ENCODE assay signal across 12 cellular contexts in the genomic region with DNA sequence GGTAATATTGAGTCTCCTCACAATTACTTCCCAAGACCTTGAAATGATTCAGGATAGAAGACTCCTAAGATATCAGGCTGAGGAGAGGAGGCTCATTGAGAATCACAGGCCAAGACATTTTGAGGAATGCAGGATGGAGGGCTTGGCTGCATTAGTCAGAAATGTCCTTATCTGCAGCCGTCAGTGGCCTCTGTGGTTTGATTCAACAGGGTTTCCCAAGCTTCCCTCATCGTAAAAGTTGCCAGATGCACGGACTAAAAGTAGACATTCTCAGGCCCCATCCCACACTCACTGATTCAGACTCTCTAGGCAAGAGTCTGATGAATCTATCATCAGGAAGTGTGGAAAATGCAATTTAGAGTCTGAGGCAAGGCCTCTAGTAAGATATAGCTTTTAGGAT. TPM values are rescaled to one million over a fixed set of nuclear protein-coding genes. Genes with fewer than 3 reads are reported as not detected.
DNase-seq lines count a peak whose midpoint lies in the region; ATAC-seq and TF ChIP-seq lines count a peak whose summit lies in the region.
"Had no signal": no experiment of that assay in that cellular context is flagged by ENCODE, and none has a peak within 500 bp of the region (broad histone marks: within the 10 kb centered on the region; RNA-seq: fewer than 3 reads in every experiment).

No MANE protein-coding gene starts in this region.

- no peak for TF ChIP-seq POLR2A in stomach (IDR thresholded peaks at IDR 0.05)

- H3K4me3 ChIP-seq in SK-N-SH (ENCODE audit: low read depth in 2 of 2, low read length in 1 of 2): no peak overlapping the region
- no peak overlapping the region for H3K4me3 ChIP-seq in fibroblast of the aortic adventitia (ENCODE audit: low read depth, low read length)
- no peak overlapping the region for H3K4me3 ChIP-seq in skeletal muscle satellite cell (ENCODE audit: low read length)
- H3K4me3 ChIP-seq in stomach: no peak overlapping the region

- H3F3A ChIP-seq in SK-N-SH (replicated peaks; ENCODE audit: insufficient read depth): peaks cover 8% of the 10 kb centered on the region

- TF ChIP-seq EP300 in SK-N-SH (IDR thresholded peaks at IDR 0.05; ENCODE audit: borderline replicate concordance in 1 of 2, low read depth in 1 of 2, low read length in 1 of 2) (peak in 1 of 2 experiments; percentile 71; a peak in 2 of 4 replicates), stomach (IDR thresholded peaks at IDR 0.05) (no peak)

- no peak for ATAC-seq in GM18858 (IDR thresholded peaks at IDR 0.05; ENCODE audit: unreplicated experiment)
- ATAC-seq: naive thymus-derived CD8-positive, alpha-beta T cell had no signal

- H3K4me2 ChIP-seq in SK-N-SH: 0 out of 2 replicates have a peak overlapping the region, but pooled peaks have one; percentile 5
- H3K4me2 ChIP-seq in skeletal muscle satellite cell (ENCODE audit: low read length): no peak overlapping the region

- no peaks in the 10 kb centered on the region for H4K20me1 ChIP-seq in SK-N-SH (ENCODE audit: insufficient read depth)

- TF ChIP-seq RAD21 in SK-N-SH (IDR thresholded peaks at IDR 0.05; ENCODE audit: low read length): no peak

- POLR2A ChIA-PET in SK-N-SH (lab: Yijun Ruan, JAX): no interaction called here

- peak overlapping the region; percentile 24; the same call in 1 of the 2 replicates for H3K9ac ChIP-seq in SK-N-SH
- H3K9ac ChIP-seq in skeletal muscle satellite cell (ENCODE audit: low read depth, low read length): peak overlapping the region; percentile 66

- 14% methylated on average over 3 of the region's 3 CpGs for WGBS in SK-N-SH (ENCODE audit: low lambda C conversion rate)
- 45 to 64% (median 56%) methylated on average over 3 of the region's 3 CpGs for WGBS in stomach, 5 donors

- H3K27ac ChIP-seq in SK-N-SH (ENCODE audit: low read depth in 2 of 2, low read length in 1 of 2) (peak overlapping the region in 1 of 2 experiments; percentile 76; a peak in 2 of 4 replicates), stomach (no peak overlapping the region)

- CTCF ChIA-PET in SK-N-SH (lab: Yijun Ruan, JAX): no interaction called here

- H2AFZ ChIP-seq in SK-N-SH (ENCODE audit: low read depth): peak overlapping the region; percentile 26; the same call in 1 of the 2 replicates

- intact Hi-C loops in stomach (cut with DNase I; ENCODE audit: low total_unique reads): no loop called here

- H3K79me2 ChIP-seq in SK-N-SH (ENCODE audit: insufficient read depth): no peaks in the 10 kb centered on the region

- H3K36me3 ChIP-seq in SK-N-SH (replicated peaks in 1 of 2; ENCODE audit: control insufficient read depth in 1 of 2, insufficient read depth in 2 of 2, low read length in 1 of 2): no peaks in the 10 kb centered on the region
- no peaks in the 10 kb centered on the region for H3K36me3 ChIP-seq in skeletal muscle satellite cell (ENCODE audit: insufficient read depth, low read length)
- H3K36me3 ChIP-seq in stomach: no peaks in the 10 kb centered on the region

- H3K9me3 ChIP-seq in SK-N-SH: no peaks in the 10 kb centered on the region
- H3K9me3 ChIP-seq in skeletal muscle satellite cell (replicated peaks; ENCODE audit: low read length): no peaks in the 10 kb centered on the region
- no peaks in the 10 kb centered on the region for H3K9me3 ChIP-seq in stomach

- no peaks in the 10 kb centered on the region for H3K9me2 ChIP-seq in SK-N-SH

- no peak for TF ChIP-seq CTCF in SK-N-SH (IDR thresholded peaks at IDR 0.05)
- no peak for TF ChIP-seq CTCF in fibroblast of the aortic adventitia (IDR thresholded peaks at IDR 0.05; ENCODE audit: insufficient read depth, low read length)
- TF ChIP-seq CTCF in stomach (IDR thresholded peaks at IDR 0.05): no peak

- H3K27me3 ChIP-seq in SK-N-SH (ENCODE audit: insufficient read depth) (no peaks in the 10 kb centered on the region), skeletal muscle satellite cell (ENCODE audit: control insufficient read depth, insufficient read depth, low read length) (no peaks in the 10 kb centered on the region), stomach (no peaks in the 10 kb centered on the region)

- H3K4me1 ChIP-seq in SK-N-SH (ENCODE audit: control insufficient read depth in 1 of 2, insufficient read depth in 2 of 2, low read depth in 1 of 2, low read length in 1 of 2): 0 out of 4 replicates have a peak, but pooled peaks cover 0 to 3% of the 10 kb centered on the region in 2 experiments
- H3K4me1 ChIP-seq in skeletal muscle satellite cell (ENCODE audit: control insufficient read depth, insufficient read depth, low read length): peaks cover 18% of the 10 kb centered on the region
- H3K4me1 ChIP-seq in stomach: no peaks in the 10 kb centered on the region

- DNase-seq in HPDE6-E6E7 (ENCODE audit: extremely low spot score) (peak; percentile 9), SK-N-SH (no peak), fibroblast of the aortic adventitia (ENCODE audit: low read depth) (peak; percentile 99), stomach (no peak)
- no peak for DNase-seq in activated T-cell treated with anti-CD3 and anti-CD28 coated beads, Interleukin-2, amount 50 U/mL, for 1 hour
- DNase-seq: activated CD4-positive, alpha-beta memory T cell treated with anti-CD3 and anti-CD28 coated beads for 36 hours; naive thymus-derived CD8-positive, alpha-beta T cell; NCI-H1105; RPMI8226; stimulated activated CD4-positive, alpha-beta T cell treated with anti-CD3 and anti-CD28 coated beads, Interleukin-1b, Interleukin-23, amount 100 ng/mL, for 48 hours had no signal

TF ChIP-seq in SK-N-SH, 30 proteins besides CTCF, POLR2A, EP300 and RAD21 (continues in another document):
- TF ChIP-seq RFX5 (IDR thresholded peaks at IDR 0.05; ENCODE audit: low read length) (no peak), MEF2A (IDR thresholded peaks at IDR 0.05; ENCODE audit: borderline replicate concordance, low read depth) (peak; percentile 81), TCF12 (IDR thresholded peaks at IDR 0.05) (peak; percentile 89), MXI1 (IDR thresholded peaks at IDR 0.05; ENCODE audit: low read depth, low read length) (no peak), RXRA (IDR thresholded peaks at IDR 0.05; ENCODE audit: borderline replicate concordance, low read depth) (peak; percentile 73; the same call in 1 of the 2 replicates), TAF1 (IDR thresholded peaks at IDR 0.05; ENCODE audit: borderline replicate concordance, low read depth, low read length) (no peak), TEAD4 (IDR thresholded peaks at IDR 0.05; ENCODE audit: borderline replicate concordance, insufficient read depth) (peak; percentile 70; the same call in 1 of the 2 replicates), SMC3 (IDR thresholded peaks at IDR 0.05; ENCODE audit: low read depth, low read length) (no peak)
- TF ChIP-seq, protein P1, sequence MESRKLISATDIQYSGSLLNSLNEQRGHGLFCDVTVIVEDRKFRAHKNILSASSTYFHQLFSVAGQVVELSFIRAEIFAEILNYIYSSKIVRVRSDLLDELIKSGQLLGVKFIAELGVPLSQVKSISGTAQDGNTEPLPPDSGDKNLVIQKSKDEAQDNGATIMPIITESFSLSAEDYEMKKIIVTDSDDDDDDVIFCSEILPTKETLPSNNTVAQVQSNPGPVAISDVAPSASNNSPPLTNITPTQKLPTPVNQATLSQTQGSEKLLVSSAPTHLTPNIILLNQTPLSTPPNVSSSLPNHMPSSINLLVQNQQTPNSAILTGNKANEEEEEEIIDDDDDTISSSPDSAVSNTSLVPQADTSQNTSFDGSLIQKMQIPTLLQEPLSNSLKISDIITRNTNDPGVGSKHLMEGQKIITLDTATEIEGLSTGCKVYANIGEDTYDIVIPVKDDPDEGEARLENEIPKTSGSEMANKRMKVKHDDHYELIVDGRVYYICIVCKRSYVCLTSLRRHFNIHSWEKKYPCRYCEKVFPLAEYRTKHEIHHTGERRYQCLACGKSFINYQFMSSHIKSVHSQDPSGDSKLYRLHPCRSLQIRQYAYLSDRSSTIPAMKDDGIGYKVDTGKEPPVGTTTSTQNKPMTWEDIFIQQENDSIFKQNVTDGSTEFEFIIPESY (IDR thresholded peaks at IDR 0.05; ENCODE audit: borderline replicate concordance, low read depth): no peak
- TF ChIP-seq, protein P2, sequence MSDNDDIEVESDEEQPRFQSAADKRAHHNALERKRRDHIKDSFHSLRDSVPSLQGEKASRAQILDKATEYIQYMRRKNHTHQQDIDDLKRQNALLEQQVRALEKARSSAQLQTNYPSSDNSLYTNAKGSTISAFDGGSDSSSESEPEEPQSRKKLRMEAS (IDR thresholded peaks at IDR 0.05; ENCODE audit: low read depth): 0 out of 2 replicates have a peak, but pooled peaks have one; percentile 26
- TF ChIP-seq, protein P3, sequence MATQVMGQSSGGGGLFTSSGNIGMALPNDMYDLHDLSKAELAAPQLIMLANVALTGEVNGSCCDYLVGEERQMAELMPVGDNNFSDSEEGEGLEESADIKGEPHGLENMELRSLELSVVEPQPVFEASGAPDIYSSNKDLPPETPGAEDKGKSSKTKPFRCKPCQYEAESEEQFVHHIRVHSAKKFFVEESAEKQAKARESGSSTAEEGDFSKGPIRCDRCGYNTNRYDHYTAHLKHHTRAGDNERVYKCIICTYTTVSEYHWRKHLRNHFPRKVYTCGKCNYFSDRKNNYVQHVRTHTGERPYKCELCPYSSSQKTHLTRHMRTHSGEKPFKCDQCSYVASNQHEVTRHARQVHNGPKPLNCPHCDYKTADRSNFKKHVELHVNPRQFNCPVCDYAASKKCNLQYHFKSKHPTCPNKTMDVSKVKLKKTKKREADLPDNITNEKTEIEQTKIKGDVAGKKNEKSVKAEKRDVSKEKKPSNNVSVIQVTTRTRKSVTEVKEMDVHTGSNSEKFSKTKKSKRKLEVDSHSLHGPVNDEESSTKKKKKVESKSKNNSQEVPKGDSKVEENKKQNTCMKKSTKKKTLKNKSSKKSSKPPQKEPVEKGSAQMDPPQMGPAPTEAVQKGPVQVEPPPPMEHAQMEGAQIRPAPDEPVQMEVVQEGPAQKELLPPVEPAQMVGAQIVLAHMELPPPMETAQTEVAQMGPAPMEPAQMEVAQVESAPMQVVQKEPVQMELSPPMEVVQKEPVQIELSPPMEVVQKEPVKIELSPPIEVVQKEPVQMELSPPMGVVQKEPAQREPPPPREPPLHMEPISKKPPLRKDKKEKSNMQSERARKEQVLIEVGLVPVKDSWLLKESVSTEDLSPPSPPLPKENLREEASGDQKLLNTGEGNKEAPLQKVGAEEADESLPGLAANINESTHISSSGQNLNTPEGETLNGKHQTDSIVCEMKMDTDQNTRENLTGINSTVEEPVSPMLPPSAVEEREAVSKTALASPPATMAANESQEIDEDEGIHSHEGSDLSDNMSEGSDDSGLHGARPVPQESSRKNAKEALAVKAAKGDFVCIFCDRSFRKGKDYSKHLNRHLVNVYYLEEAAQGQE (IDR thresholded peaks at IDR 0.05; ENCODE audit: low read depth, low read length): 0 out of 2 replicates have a peak, but pooled peaks have one; percentile 30

RNA-seq across cellular contexts. Expression of a gene that starts 34.0 kb away (rescaled TPM):
- 0.60 and 0.84 TPM in 2 replicates for polyA plus RNA-seq in SK-N-SH (2012; rRNA removed)
- 0.09 and 0.12 TPM in 2 replicates for polyA plus RNA-seq in SK-N-SH (2012; cell fraction: cytosol; rRNA removed)
- 7.5 and 10.3 TPM in 2 replicates for polyA plus RNA-seq in SK-N-SH (2012; cell fraction: nucleus; rRNA removed)
- 0.36 TPM in 1 of 2 replicates, not detected in the other for total RNA-seq in fibroblast of the aortic adventitia (ENCODE audit: low replicate concordance)
- 0.87 TPM in 1 of 2 replicates, not detected in the other for total RNA-seq in skeletal muscle satellite cell (2012; rRNA removed)
- 10 to 100 TPM in 1 of 5 donors, 1 to 10 TPM in 4; 1.2 to 36.5 (median 7.0) TPM for total RNA-seq in stomach
- 1 to 10 TPM in 2 of 3 donors, under 1 TPM in 1; 0.62 to 4.3 (median 2.3) TPM for polyA plus RNA-seq in stomach

Comparison
In these comparisons a context has a peak if more than half of its experiments do, and no peak if none do; other contexts are left out.
1. DNase-seq: peak in HPDE6-E6E7 (single experiment) and fibroblast of the aortic adventitia (single experiment); none in SK-N-SH (single experiment), stomach (single experiment) and activated T-cell treated with anti-CD3 and anti-CD28 coated beads, Interleukin-2, amount 50 U/mL, for 1 hour (single experiment).